11 cellular contexts compared by ENCODE assay signal in genomic region chr1:236421022-236421421, GRCh38. TPM values are rescaled to one million over a fixed set of nuclear protein-coding genes. Genes with fewer than 3 reads are reported as not detected.
DNase-seq lines count a peak whose midpoint lies in the region; ATAC-seq and TF ChIP-seq lines count a peak whose summit lies in the region.
"Had no signal": no experiment of that assay in that cellular context is flagged by ENCODE, and none has a peak within 500 bp of the region (broad histone marks: within the 10 kb centered on the region; RNA-seq: fewer than 3 reads in every experiment).

No MANE protein-coding gene starts in this region.

- H3K4me3 ChIP-seq in epithelial cell of proximal tubule (ENCODE audit: low read depth, low read length) = no peak overlapping the region
- H3K4me3 ChIP-seq in aorta (ENCODE audit: low read length in 2 of 2) = no peak overlapping the region
- no peak overlapping the region for H3K4me3 ChIP-seq in smooth muscle cell

- H3F3A ChIP-seq in smooth muscle cell (ENCODE audit: low read depth) = no peaks in the 10 kb centered on the region

- H3K4me1 ChIP-seq in aorta (ENCODE audit: control insufficient read depth in 1 of 2, insufficient read depth in 2 of 2, low read length in 2 of 2) (no peaks in the 10 kb centered on the region), smooth muscle cell (ENCODE audit: low read depth) (no peaks in the 10 kb centered on the region)

- H2AFZ ChIP-seq in smooth muscle cell (ENCODE audit: low read depth) = no peak overlapping the region

- peak; percentile 11 for DNase-seq in activated naive CD8-positive, alpha-beta T cell treated with anti-CD3 and anti-CD28 coated beads, Interleukin-2, amount 50 U/mL, for 24 hours
- no peak for DNase-seq in activated naive CD8-positive, alpha-beta T cell treated with anti-CD3 and anti-CD28 coated beads for 36 hours
- DNase-seq in OCI-M1 (lab: John Stamatoyannopoulos, UW) (peak; percentile 52), epithelial cell of proximal tubule (ENCODE audit: low read depth) (peak; percentile 12), NOMO-1 (lab: John Stamatoyannopoulos, UW; ENCODE audit: unreplicated experiment in 2 of 2) (no peak), aorta (no peak), smooth muscle cell (lab: John Stamatoyannopoulos, UW; ENCODE audit: unreplicated experiment) (no peak)
- no peak for DNase-seq in stimulated activated naive CD8-positive, alpha-beta T cell treated with anti-CD3 and anti-CD28 coated beads, Interleukin-15, amount 100 ng/mL, for 72 hours
- DNase-seq: activated T-cell treated with anti-CD3 and anti-CD28 coated beads for 4 hours, AML-193, mesendoderm had no signal

- no peak overlapping the region for H3K4me3 Mint-ChIP-seq in activated naive CD8-positive, alpha-beta T cell treated with anti-CD3 and anti-CD28 coated beads, Interleukin-2, amount 50 U/mL, for 24 hours
- H3K4me3 Mint-ChIP-seq in activated naive CD8-positive, alpha-beta T cell treated with anti-CD3 and anti-CD28 coated beads for 36 hours = no peak overlapping the region
- H3K4me3 Mint-ChIP-seq in stimulated activated naive CD8-positive, alpha-beta T cell treated with anti-CD3 and anti-CD28 coated beads, Interleukin-15, amount 100 ng/mL, for 72 hours = no peak overlapping the region

- no peak overlapping the region for H3K9ac ChIP-seq in smooth muscle cell (ENCODE audit: low read depth)

- no peaks in the 10 kb centered on the region for H3K27me3 Mint-ChIP-seq in activated naive CD8-positive, alpha-beta T cell treated with anti-CD3 and anti-CD28 coated beads, Interleukin-2, amount 50 U/mL, for 24 hours
- H3K27me3 Mint-ChIP-seq in activated naive CD8-positive, alpha-beta T cell treated with anti-CD3 and anti-CD28 coated beads for 36 hours = no peaks in the 10 kb centered on the region
- peaks cover 2% of the 10 kb centered on the region for H3K27me3 Mint-ChIP-seq in stimulated activated naive CD8-positive, alpha-beta T cell treated with anti-CD3 and anti-CD28 coated beads, Interleukin-15, amount 100 ng/mL, for 72 hours

- TF ChIP-seq CTCF in epithelial cell of proximal tubule (conservative IDR thresholded peaks at IDR 0.05; ENCODE audit: low read depth, low read length) (no peak), smooth muscle cell (IDR thresholded peaks at IDR 0.05; ENCODE audit: borderline replicate concordance, insufficient read depth, poor library complexity, severe bottlenecking) (no peak)

- no peaks in the 10 kb centered on the region for H3K79me2 ChIP-seq in smooth muscle cell (ENCODE audit: low read depth)

- no peak overlapping the region for H3K27ac Mint-ChIP-seq in activated naive CD8-positive, alpha-beta T cell treated with anti-CD3 and anti-CD28 coated beads, Interleukin-2, amount 50 U/mL, for 24 hours
- no peak overlapping the region for H3K27ac Mint-ChIP-seq in activated naive CD8-positive, alpha-beta T cell treated with anti-CD3 and anti-CD28 coated beads for 36 hours
- H3K27ac Mint-ChIP-seq in stimulated activated naive CD8-positive, alpha-beta T cell treated with anti-CD3 and anti-CD28 coated beads, Interleukin-15, amount 100 ng/mL, for 72 hours = no peak overlapping the region

- 92 to 93% methylated on average over 4 of the region's 4 CpGs for WGBS in aorta, 2 donors
- 63% methylated on average over 4 of the region's 4 CpGs for WGBS in smooth muscle cell (ENCODE audit: low lambda C conversion rate)

- H3K4me2 ChIP-seq in smooth muscle cell = no peak overlapping the region

- no peaks in the 10 kb centered on the region for H3K9me3 ChIP-seq in aorta (ENCODE audit: control insufficient read depth, low read length)
- no peaks in the 10 kb centered on the region for H3K9me3 ChIP-seq in smooth muscle cell (replicated peaks; ENCODE audit: low read depth)

- no peaks in the 10 kb centered on the region for H3K27me3 ChIP-seq in aorta (ENCODE audit: control insufficient read depth in 1 of 2, insufficient read depth in 2 of 2, low read length in 1 of 2)
- no peaks in the 10 kb centered on the region for H3K27me3 ChIP-seq in smooth muscle cell (ENCODE audit: low read depth)

- H4K20me1 ChIP-seq in smooth muscle cell (ENCODE audit: low read depth) = no peaks in the 10 kb centered on the region

- intact Hi-C loops in aorta (cut with DNase I) = no loop called here

- H3K36me3 Mint-ChIP-seq in activated naive CD8-positive, alpha-beta T cell treated with anti-CD3 and anti-CD28 coated beads, Interleukin-2, amount 50 U/mL, for 24 hours (ENCODE audit: low read depth) = peaks cover 11% of the 10 kb centered on the region
- no peaks in the 10 kb centered on the region for H3K36me3 Mint-ChIP-seq in activated naive CD8-positive, alpha-beta T cell treated with anti-CD3 and anti-CD28 coated beads for 36 hours

- no peaks in the 10 kb centered on the region for H3K9me3 Mint-ChIP-seq in activated naive CD8-positive, alpha-beta T cell treated with anti-CD3 and anti-CD28 coated beads, Interleukin-2, amount 50 U/mL, for 24 hours
- H3K9me3 Mint-ChIP-seq in activated naive CD8-positive, alpha-beta T cell treated with anti-CD3 and anti-CD28 coated beads for 36 hours = no peaks in the 10 kb centered on the region
- no peaks in the 10 kb centered on the region for H3K9me3 Mint-ChIP-seq in stimulated activated naive CD8-positive, alpha-beta T cell treated with anti-CD3 and anti-CD28 coated beads, Interleukin-15, amount 100 ng/mL, for 72 hours

- no peaks in the 10 kb centered on the region for H3K36me3 ChIP-seq in aorta (ENCODE audit: control insufficient read depth in 1 of 2, insufficient read depth in 2 of 2, low read length in 1 of 2)
- no peaks in the 10 kb centered on the region for H3K36me3 ChIP-seq in smooth muscle cell (ENCODE audit: low read depth)

- no peak overlapping the region for H3K27ac ChIP-seq in aorta (ENCODE audit: low read depth in 1 of 2, low read length in 2 of 2)
- no peak overlapping the region for H3K27ac ChIP-seq in smooth muscle cell (ENCODE audit: low read depth)

- ATAC-seq in activated naive CD8-positive, alpha-beta T cell treated with anti-CD3 and anti-CD28 coated beads, Interleukin-2, amount 50 U/mL, for 24 hours = peak; percentile 72
- peak; percentile 36 for ATAC-seq in stimulated activated naive CD8-positive, alpha-beta T cell treated with anti-CD3 and anti-CD28 coated beads, Interleukin-15, amount 100 ng/mL, for 72 hours
- ATAC-seq in aorta (ENCODE audit: low FRiP score) = no peak

- peaks cover 37% of the 10 kb centered on the region for H3K4me1 Mint-ChIP-seq in activated naive CD8-positive, alpha-beta T cell treated with anti-CD3 and anti-CD28 coated beads, Interleukin-2, amount 50 U/mL, for 24 hours
- H3K4me1 Mint-ChIP-seq in activated naive CD8-positive, alpha-beta T cell treated with anti-CD3 and anti-CD28 coated beads for 36 hours = peaks cover 9% of the 10 kb centered on the region
- H3K4me1 Mint-ChIP-seq in stimulated activated naive CD8-positive, alpha-beta T cell treated with anti-CD3 and anti-CD28 coated beads, Interleukin-15, amount 100 ng/mL, for 72 hours = peaks cover 11% of the 10 kb centered on the region

RNA-seq across cellular contexts. Expression of gene EDARADD, which starts 26.9 kb away (rescaled TPM):
- 1 to 10 TPM; 1.6 TPM for total RNA-seq in activated naive CD8-positive, alpha-beta T cell treated with anti-CD3 and anti-CD28 coated beads for 36 hours
- 1.1 and 3.3 TPM in 2 replicates for total RNA-seq in epithelial cell of proximal tubule
- total RNA-seq in aorta = under 1 TPM; 0.27 to 0.58 TPM
- under 1 TPM; 0.25 to 0.59 TPM for polyA plus RNA-seq in aorta
- total RNA-seq in smooth muscle cell = 5.8 and 6.0 TPM in 2 replicates
- polyA plus RNA-seq in smooth muscle cell = 4.3 and 7.7 TPM in 2 replicates

Comparison
In these comparisons a context has a peak if more than half of its experiments do, and no peak if none do; other contexts are left out.
1. DNase-seq: peak in activated naive CD8-positive, alpha-beta T cell treated with anti-CD3 and anti-CD28 coated beads, Interleukin-2, amount 50 U/mL, for 24 hours (single experiment), OCI-M1 (single experiment) and epithelial cell of proximal tubule (single experiment); none in activated naive CD8-positive, alpha-beta T cell treated with anti-CD3 and anti-CD28 coated beads for 36 hours (single experiment), stimulated activated naive CD8-positive, alpha-beta T cell treated with anti-CD3 and anti-CD28 coated beads, Interleukin-15, amount 100 ng/mL, for 72 hours (0 of 2), NOMO-1 (0 of 2), aorta (0 of 2) and smooth muscle cell (single experiment).